In the genomic region with DNA sequence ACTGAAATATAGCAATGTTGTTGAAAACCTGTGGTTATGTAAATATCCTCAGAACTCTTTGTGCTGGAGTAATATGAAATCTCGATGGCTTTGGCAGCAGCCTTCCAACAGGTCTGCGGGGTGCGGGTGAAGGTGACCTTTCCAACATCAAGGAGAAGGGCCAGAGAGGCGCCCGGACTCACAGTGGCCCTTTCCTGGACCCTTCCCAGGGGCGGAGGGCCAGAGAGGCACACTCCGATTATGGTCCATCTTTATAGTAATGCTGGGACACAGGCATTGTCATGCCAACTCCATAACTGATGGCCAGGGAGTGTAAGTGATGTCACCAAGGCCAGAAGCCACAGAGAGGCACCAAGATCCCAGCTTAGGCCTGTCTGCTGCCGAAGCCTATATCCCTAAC, we compare ENCODE assay signal across 17 cellular contexts.
"Had no signal": no experiment of that assay in that cellular context is flagged by ENCODE, and none has a peak within 500 bp of the region (broad histone marks: within the 10 kb centered on the region; RNA-seq: fewer than 3 reads in every experiment).

No MANE protein-coding gene starts in this region.

- DNase-seq: activated CD4-positive, alpha-beta memory T cell treated with anti-CD3 and anti-CD28 coated beads, Interleukin-2, amount 10 ng/mL, durations not matched to agents 7 days and 5 days; activated CD4-positive, alpha-beta T cell treated with anti-CD3 and anti-CD28 coated beads for 36 hours; activated CD8-positive, alpha-beta memory T cell treated with anti-CD3 and anti-CD28 coated beads, Interleukin-2, amount 50 U/mL, for 4 hours; activated naive CD4-positive, alpha-beta T cell treated with Interleukin-2 at 50 U/mL for 16 hours; central memory CD4-positive, alpha-beta T cell; effector memory CD8-positive, alpha-beta T cell; islet precursor cell; left ventricle myocardium superior; right cardiac atrium; stimulated activated CD4-positive, alpha-beta T cell treated with anti-CD3 and anti-CD28 coated beads, Interleukin-2, amount 100 ng/mL, for 24 hours; stimulated activated naive CD4-positive, alpha-beta T cell treated with Interleukin-2 at 50 U/mL for 16 hours; testis had no signal

- H3K27me3 ChIP-seq: gastroesophageal sphincter, neutrophil, testis had no signal

- H3K4me1 ChIP-seq: testis had no signal

- H3K9me3 ChIP-seq: gastroesophageal sphincter, neutrophil, testis had no signal

- H3K4me3 ChIP-seq: gastroesophageal sphincter, testis had no signal

- ATAC-seq: activated CD4-positive, alpha-beta T cell treated with anti-CD3 and anti-CD28 coated beads for 36 hours; effector memory CD8-positive, alpha-beta T cell; gastroesophageal sphincter; left ventricle myocardium superior had no signal

- H3K9me3 Mint-ChIP-seq: activated CD4-positive, alpha-beta memory T cell treated with anti-CD3 and anti-CD28 coated beads, Interleukin-2, amount 10 ng/mL, durations not matched to agents 7 days and 5 days; dendritic cell treated with granulocyte-macrophage colony-stimulating factor and Interleukin-4, amounts not matched to agents 40 ng/mL and 50 ng/mL, for 4 days; effector memory CD8-positive, alpha-beta T cell; mesothelial cell of epicardium had no signal

- H3K4me3 Mint-ChIP-seq: activated CD4-positive, alpha-beta memory T cell treated with anti-CD3 and anti-CD28 coated beads, Interleukin-2, amount 10 ng/mL, durations not matched to agents 7 days and 5 days; activated CD4-positive, alpha-beta T cell treated with anti-CD3 and anti-CD28 coated beads for 36 hours; dendritic cell treated with granulocyte-macrophage colony-stimulating factor and Interleukin-4, amounts not matched to agents 40 ng/mL and 50 ng/mL, for 4 days; effector memory CD8-positive, alpha-beta T cell; mesothelial cell of epicardium had no signal

- H3K27ac Mint-ChIP-seq: activated CD4-positive, alpha-beta memory T cell treated with anti-CD3 and anti-CD28 coated beads, Interleukin-2, amount 10 ng/mL, durations not matched to agents 7 days and 5 days; mesothelial cell of epicardium had no signal

- H3K27me3 Mint-ChIP-seq: activated CD4-positive, alpha-beta T cell treated with anti-CD3 and anti-CD28 coated beads for 36 hours; dendritic cell treated with granulocyte-macrophage colony-stimulating factor and Interleukin-4, amounts not matched to agents 40 ng/mL and 50 ng/mL, for 4 days; effector memory CD8-positive, alpha-beta T cell had no signal

- H3K27ac ChIP-seq: epithelial cell of prostate, neutrophil, testis had no signal
